Comparison of ENCODE assay signal across 31 cellular contexts in the genomic region with DNA sequence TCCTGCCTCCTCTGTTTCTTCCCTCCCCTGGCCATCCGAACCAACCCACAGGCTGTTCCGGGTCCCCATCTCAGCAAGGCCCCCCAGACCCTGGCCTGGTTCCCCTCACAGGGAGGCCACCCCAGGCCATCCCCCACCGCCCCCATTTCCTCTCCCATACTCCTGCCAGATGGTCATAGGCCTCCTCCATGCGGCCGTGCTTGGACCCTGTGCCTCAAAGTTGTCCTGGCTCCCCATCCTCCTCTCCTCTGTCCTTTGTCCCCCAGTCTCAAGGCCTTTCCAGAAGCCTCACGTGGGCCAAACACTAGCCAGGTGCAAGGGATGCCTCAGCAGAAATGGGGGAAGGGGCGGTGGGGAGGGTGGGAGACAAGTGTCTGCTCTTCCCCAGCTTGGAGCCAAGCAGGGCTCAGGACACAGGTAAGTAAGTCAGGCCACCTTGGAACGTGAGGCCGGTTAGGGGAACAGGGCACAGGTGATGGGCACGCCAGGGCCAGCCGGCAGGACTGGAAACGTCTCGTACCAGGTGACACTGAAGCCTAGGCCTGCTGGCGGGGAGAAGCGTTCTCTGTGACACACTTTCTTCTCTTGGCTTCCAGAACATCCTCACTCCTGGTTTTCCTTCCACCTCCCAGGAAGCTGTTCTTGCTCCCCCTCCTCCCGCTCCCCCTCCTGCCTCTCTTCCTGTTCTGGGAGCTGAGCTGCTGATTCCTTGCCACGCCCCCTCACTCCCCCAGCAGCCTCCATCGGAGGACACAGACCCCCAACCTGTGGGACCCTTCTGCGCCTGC. TPM values are rescaled to one million over a fixed set of nuclear protein-coding genes. Genes with fewer than 3 reads are reported as not detected.
DNase-seq lines count a peak whose midpoint lies in the region; ATAC-seq, FAIRE-seq and TF ChIP-seq lines count a peak whose summit lies in the region.
"Had no signal": no experiment of that assay in that cellular context is flagged by ENCODE, and none has a peak within 500 bp of the region (broad histone marks: within the 10 kb centered on the region; RNA-seq: fewer than 3 reads in every experiment).

No MANE protein-coding gene starts in this region.

- H4K20me1 ChIP-seq in H9 (ENCODE audit: control insufficient read depth, insufficient read depth, insufficient read length) (no peaks in the 10 kb centered on the region), H1 (replicated peaks in 1 of 2; ENCODE audit: control insufficient read depth in 1 of 2, insufficient read depth in 2 of 2, low read length in 2 of 2) (peaks cover 0 to 3% of the 10 kb centered on the region in 2 experiments)

- H3K4me1 Mint-ChIP-seq in H9 (peaks cover 35 to 41% of the 10 kb centered on the region in 2 experiments), nephron progenitor cell (peaks cover 56% of the 10 kb centered on the region)

- ATAC-seq in upper lobe of right lung (no peak), gastrocnemius medialis (no peak), GM18909 (IDR thresholded peaks at IDR 0.05; ENCODE audit: poor library complexity, unreplicated experiment) (no peak)
- ATAC-seq: lower lobe of right lung, mucosa of descending colon, right cardiac atrium, T-cell had no signal

- H2BK120ac ChIP-seq in H9 (ENCODE audit: low read depth, low read length, poor library complexity, severe bottlenecking) (no peak overlapping the region), H1 (replicated peaks; ENCODE audit: low read depth, low read length) (peak overlapping the region; percentile 73)

- peaks cover 6% of the 10 kb centered on the region for H3K27me3 Mint-ChIP-seq in H9 (ENCODE audit: low read depth)
- peaks cover 4% of the 10 kb centered on the region for H3K27me3 Mint-ChIP-seq in nephron progenitor cell (ENCODE audit: low read depth, poor library complexity)
- H3K27me3 Mint-ChIP-seq: activated naive CD8-positive, alpha-beta T cell had no signal

- H3K56ac ChIP-seq in H9 (ENCODE audit: insufficient read length, low read depth, low read length): no peak overlapping the region
- no peak overlapping the region for H3K56ac ChIP-seq in H1 (replicated peaks; ENCODE audit: insufficient read length, low read depth, low read length)

- H3K27ac ChIP-seq in H9 (ENCODE audit: insufficient read length, low read depth, low read length): no peak overlapping the region
- no peak overlapping the region for H3K27ac ChIP-seq in H1 (ENCODE audit: low read depth, low read length)
- no peak overlapping the region for H3K27ac ChIP-seq in upper lobe of right lung
- H3K27ac ChIP-seq in gastrocnemius medialis: no peak overlapping the region
- H3K27ac ChIP-seq: colonic mucosa, lower lobe of right lung, SJSA1, stomach had no signal

- H3K79me1 ChIP-seq in H9 (ENCODE audit: insufficient read depth, low read depth, low read length, poor library complexity, severe bottlenecking) (no peaks in the 10 kb centered on the region), H1 (ENCODE audit: low read depth, low read length) (no peaks in the 10 kb centered on the region)

- H4K91ac ChIP-seq in H9 (ENCODE audit: insufficient read length, low read depth, low read length) (no peak overlapping the region), H1 (replicated peaks; ENCODE audit: insufficient read length, low read length) (peak overlapping the region; percentile 98)

- H3K9me3 Mint-ChIP-seq in H9 (no peaks in the 10 kb centered on the region), nephron progenitor cell (no peaks in the 10 kb centered on the region)
- H3K9me3 Mint-ChIP-seq: activated B cell treated with CpG ODN at 0.5 μM for 24 hours; activated T-cell treated with anti-CD3 and anti-CD28 coated beads, Interleukin-2, amount 50 U/mL, for 24 hours; HFFc6; T-cell had no signal

- H4K8ac ChIP-seq in H9 (replicated peaks; ENCODE audit: insufficient read length, low read depth, low read length) (no peak overlapping the region), H1 (ENCODE audit: extremely low read depth, insufficient read depth, low read length) (peak overlapping the region; percentile 42; the same call in 1 of the 2 replicates)

- H3K4me1 ChIP-seq in H9 (ENCODE audit: insufficient read depth, low read length) (peaks cover 7% of the 10 kb centered on the region; the same call in 1 of the 2 replicates), H1 (replicated peaks in 1 of 4; ENCODE audit: control insufficient read depth in 3 of 4, insufficient read depth in 4 of 4, low read length in 3 of 4) (peaks cover 0 to 26% (median 18%) of the 10 kb centered on the region in 4 experiments; a peak in 6 of 7 replicates), upper lobe of right lung (peaks cover 3% of the 10 kb centered on the region), gastrocnemius medialis (peaks cover 0 to under 1% of the 10 kb centered on the region in 2 donors)
- H3K4me1 ChIP-seq: colonic mucosa had no signal

- POLR2A ChIA-PET in H1 (lab: Charles Lee; ENCODE audit: partially characterized antibody): interaction anchor here (0.6 to 1.1 kb wide), 2 partner anchors 49 to 115 kb away, joined by 3 read pairs; no protein-coding TSS in a partner anchor

- peak; percentile 72 for DNase-seq in H9
- DNase-seq in H1 (ENCODE audit: low read depth in 1 of 2, low spot score in 2 of 2): no peak
- peak; percentile 52 for DNase-seq in nephron progenitor cell
- peak; percentile 51 for DNase-seq in upper lobe of right lung
- DNase-seq in stimulated activated CD4-positive, alpha-beta T cell treated with anti-CD3 and anti-CD28 coated beads, Interleukin-4, amount 100 ng/mL, for 24 hours: no peak
- DNase-seq in gastrocnemius medialis: no peak
- DNase-seq: activated B cell treated with CpG ODN at 0.5 μM for 24 hours; activated effector memory CD4-positive, alpha-beta T cell treated with anti-CD3 and anti-CD28 coated beads, Interleukin-2, amount 50 U/mL, for 16 hours; activated T-cell treated with anti-CD3 and anti-CD28 coated beads, Interleukin-2, amount 50 U/mL, for 24 hours; anterior cingulate cortex; colonic mucosa; effector memory CD4-positive, alpha-beta T cell; glutamatergic neuron; HFFc6; lower lobe of right lung; mucosa of descending colon; NCI-H510A; right cardiac atrium; stimulated activated CD4-positive, alpha-beta T cell treated with anti-CD3 and anti-CD28 coated beads, Interleukin-2, amount 100 ng/mL, for 48 hours; stomach; T-cell had no signal

- intact Hi-C loops in upper lobe of right lung (cut with DNase I): no loop called here
- intact Hi-C loops in gastrocnemius medialis (cut with DNase I; ENCODE audit: low total_unique reads): no loop called here

- H2BK15ac ChIP-seq in H9 (ENCODE audit: low read depth, low read length) (no peak overlapping the region), H1 (ENCODE audit: low read length) (peak overlapping the region; percentile 88; the same call in 1 of the 2 replicates)

- peak overlapping the region in 1 of 2 experiments; percentile 57; a peak in 2 of 5 replicates for H3K4me3 Mint-ChIP-seq in H9
- H3K4me3 Mint-ChIP-seq in nephron progenitor cell: no peak overlapping the region
- H3K4me3 Mint-ChIP-seq: activated B cell treated with CpG ODN at 0.5 μM for 24 hours; activated naive CD8-positive, alpha-beta T cell; activated T-cell treated with anti-CD3 and anti-CD28 coated beads, Interleukin-2, amount 50 U/mL, for 24 hours; HFFc6; T-cell had no signal

- H3K36me3 ChIP-seq in H1 (ENCODE audit: control insufficient read depth in 2 of 4, insufficient read depth in 4 of 4, low read length in 3 of 4) (no peaks in the 10 kb centered on the region), upper lobe of right lung (no peaks in the 10 kb centered on the region), gastrocnemius medialis (no peaks in the 10 kb centered on the region)
- H3K36me3 ChIP-seq: colonic mucosa, lower lobe of right lung, SJSA1, stomach had no signal

- no peak for FAIRE-seq in H1 (lab: Jason Lieb, UNC)

- TF ChIP-seq POLR2A in H1 (IDR thresholded peaks at IDR 0.05; ENCODE audit: control extremely low read depth in 1 of 2, low read depth in 2 of 2, low read length in 2 of 2) (no peak), gastrocnemius medialis (IDR thresholded peaks at IDR 0.05) (no peak)

- H3K23me2 ChIP-seq in H9 (ENCODE audit: insufficient read length, low read depth, low read length, poor library complexity, severe bottlenecking) (no peaks in the 10 kb centered on the region), H1 (ENCODE audit: low read depth, low read length) (peaks cover 4% of the 10 kb centered on the region; the same call in 1 of the 2 replicates)

- H3K4ac ChIP-seq in H9 (ENCODE audit: low read depth, low read length): no peak overlapping the region
- H3K4ac ChIP-seq in H1 (replicated peaks; ENCODE audit: insufficient read length, low read depth, low read length): peak overlapping the region; percentile 92

- no peak overlapping the region for H2AFZ ChIP-seq in H9 (ENCODE audit: low read length)
- H2AFZ ChIP-seq in H1 (ENCODE audit: low read length): 0 out of 2 replicates have a peak overlapping the region, but pooled peaks have one; percentile 56

- WGBS in H9 (ENCODE audit: extremely low coverage, insufficient read length, low lambda C conversion rate): no CpG with 5 or more reads among the region's 19 CpGs
- 66% methylated on average over 13 of the region's 19 CpGs; no CpG with 5 or more reads in 1 of the 2 experiments for WGBS in H1 (ENCODE audit: extremely low coverage in 1 of 2, insufficient coverage in 1 of 2, insufficient read length in 1 of 2, insufficient replicate concordance in 2 of 2, low coverage in 1 of 2, low lambda C conversion rate in 2 of 2, missing lambda C conversion rate in 1 of 2), 2 experiments

- H3K18ac ChIP-seq in H9 (ENCODE audit: insufficient read length, low read depth, low read length) (no peak overlapping the region), H1 (ENCODE audit: extremely low read depth, low read length) (peak overlapping the region; percentile 97)

- H3K4me3 ChIP-seq in H1 (ENCODE audit: extremely low read depth in 1 of 4, insufficient read depth in 2 of 4, low read depth in 3 of 4, low read length in 4 of 4) (no peak overlapping the region), upper lobe of right lung (no peak overlapping the region), gastrocnemius medialis (no peak overlapping the region)
- H3K4me3 ChIP-seq: colonic mucosa, lower lobe of right lung, mucosa of descending colon, SJSA1, stomach had no signal

- CTCF ChIA-PET in H1 (lab: Charles Lee; ENCODE audit: partially characterized antibody): interaction anchor here (0.6 to 3.8 kb wide), 13 partner anchors 13 to 256 kb away, joined by 3 to 62 read pairs (median 4); no protein-coding TSS in a partner anchor

- no peak overlapping the region for H2BK12ac ChIP-seq in H9 (ENCODE audit: insufficient read length, low read depth, low read length)
- peak overlapping the region; percentile 100; the same call in 1 of the 2 replicates for H2BK12ac ChIP-seq in H1 (ENCODE audit: low read depth, low read length)

- no peak for TF ChIP-seq EP300 in H1 (IDR thresholded peaks at IDR 0.05; ENCODE audit: borderline replicate concordance in 1 of 2, low read depth in 2 of 2, low read length in 2 of 2)

- H3T11ph ChIP-seq in H9 (ENCODE audit: low read length): no peak overlapping the region

- no peak overlapping the region for H3K14ac ChIP-seq in H9 (ENCODE audit: insufficient read depth, low read length)
- no peak overlapping the region for H3K14ac ChIP-seq in H1 (ENCODE audit: insufficient read length)

- TF ChIP-seq CTCF in H9 (conservative IDR thresholded peaks at IDR 0.05) (no peak), H1 (IDR thresholded peaks at IDR 0.05; ENCODE audit: control extremely low read depth in 1 of 3, insufficient read depth in 1 of 3, low read depth in 1 of 3, low read length in 3 of 3) (no peak), nephron progenitor cell (IDR thresholded peaks at IDR 0.05) (no peak), upper lobe of right lung (IDR thresholded peaks at IDR 0.05) (no peak), gastrocnemius medialis (IDR thresholded peaks at IDR 0.05 in 4 of 5, conservative IDR thresholded peaks at IDR 0.05 in 1 of 5) (no peak)

- in situ Hi-C loops in gastrocnemius medialis (cut with MboI; ENCODE audit: low sequenced_read_pairs in 4 of 4): no loop called here

- H3K9me3 ChIP-seq in H9 (ENCODE audit: control insufficient read depth, low read depth, low read length): no peaks in the 10 kb centered on the region
- no peaks in the 10 kb centered on the region for H3K9me3 ChIP-seq in H1 (ENCODE audit: insufficient read depth in 2 of 2, low read depth in 1 of 2, low read length in 1 of 2)
- no peaks in the 10 kb centered on the region for H3K9me3 ChIP-seq in upper lobe of right lung
- H3K9me3 ChIP-seq in gastrocnemius medialis: no peaks in the 10 kb centered on the region
- H3K9me3 ChIP-seq: colonic mucosa, lower lobe of right lung, mucosa of descending colon, SJSA1, stomach had no signal

- H3K27ac Mint-ChIP-seq in H9: peak overlapping the region; percentile 25 to 93 (median 92); a peak in 3 of 7 replicates
- no peak overlapping the region for H3K27ac Mint-ChIP-seq in nephron progenitor cell
- H3K27ac Mint-ChIP-seq: activated B cell treated with CpG ODN at 0.5 μM for 24 hours; activated naive CD8-positive, alpha-beta T cell; activated T-cell treated with anti-CD3 and anti-CD28 coated beads, Interleukin-2, amount 50 U/mL, for 24 hours; HFFc6; T-cell had no signal

- H4K5ac ChIP-seq in H9 (ENCODE audit: insufficient read length, low read depth, low read length) (no peak overlapping the region), H1 (ENCODE audit: insufficient read length, low read depth, low read length) (no peak overlapping the region)

- H3K4me2 ChIP-seq in H9 (ENCODE audit: insufficient read depth, insufficient read length, low read length) (no peak overlapping the region), H1 (ENCODE audit: insufficient read depth in 1 of 2, low read depth in 2 of 2, low read length in 2 of 2) (no peak overlapping the region; a peak in 1 of 4 replicates)

- H3K27me3 ChIP-seq in H9 (ENCODE audit: insufficient read depth, low read length) (no peaks in the 10 kb centered on the region), H1 (replicated peaks in 1 of 4; ENCODE audit: control insufficient read depth in 3 of 4, extremely low read depth in 1 of 4, insufficient read depth in 3 of 4, low read length in 3 of 4) (no peaks in the 10 kb centered on the region; a peak in 3 of 7 replicates), upper lobe of right lung (no peaks in the 10 kb centered on the region), gastrocnemius medialis (no peaks in the 10 kb centered on the region)
- H3K27me3 ChIP-seq: colonic mucosa had no signal

- H3K79me2 ChIP-seq in H9 (ENCODE audit: insufficient read depth, low read length) (no peaks in the 10 kb centered on the region), H1 (ENCODE audit: control insufficient read depth in 1 of 2, insufficient read depth in 2 of 2, low read length in 2 of 2) (no peaks in the 10 kb centered on the region)

- H3K9ac ChIP-seq in H9 (ENCODE audit: extremely low read depth, insufficient read length, low read length): no peak overlapping the region
- no peak overlapping the region for H3K9ac ChIP-seq in H1 (replicated peaks in 1 of 4; ENCODE audit: extremely low read depth in 1 of 4, low read depth in 3 of 4, low read length in 3 of 4)

- no peak overlapping the region for H2AK5ac ChIP-seq in H9 (ENCODE audit: insufficient read length, low read length)
- H2AK5ac ChIP-seq in H1 (ENCODE audit: low read depth, low read length): peak overlapping the region; percentile 83; the same call in 1 of the 2 replicates

- H3K23ac ChIP-seq in H9 (ENCODE audit: insufficient read length, low read depth, low read length) (no peak overlapping the region), H1 (ENCODE audit: insufficient read length) (no peak overlapping the region)

- H2BK20ac ChIP-seq in H9 (ENCODE audit: low read depth, low read length, poor library complexity, severe bottlenecking) (no peak overlapping the region), H1 (ENCODE audit: low read length) (peak overlapping the region; percentile 100; the same call in 1 of the 2 replicates)

- H3K36me3 Mint-ChIP-seq in H9 (ENCODE audit: insufficient read depth in 1 of 3, low read depth in 3 of 3) (no peaks in the 10 kb centered on the region; a peak in 1 of 7 replicates), nephron progenitor cell (ENCODE audit: low read depth) (no peaks in the 10 kb centered on the region)
- H3K36me3 Mint-ChIP-seq: activated naive CD8-positive, alpha-beta T cell; T-cell had no signal

- H2BK5ac ChIP-seq in H9 (ENCODE audit: insufficient read length, low read length) (no peak overlapping the region), H1 (ENCODE audit: low read depth, low read length) (peak overlapping the region; percentile 97; the same call in 1 of the 2 replicates)

- TF ChIP-seq RAD21 in H1 (IDR thresholded peaks at IDR 0.05 in 1 of 2, conservative IDR thresholded peaks at IDR 0.05 in 1 of 2; ENCODE audit: low read depth in 2 of 2, low read length in 2 of 2): no peak

RNA-seq across cellular contexts. Expression of a gene that starts 3.8 kb away (rescaled TPM):
- not detected in 2 replicates for total RNA-seq in H9 (2021)
- not detected in 2 replicates for total RNA-seq in H1 (2021; fragmentation: NEBNext Ultra II Directional; extraction: Animal tissue kit (Norgen Biotek cat#: 25700))
- 0.05 TPM in 1 of 2 replicates, not detected in the other for polyA plus RNA-seq in H1 (2011; rRNA removed)
- not detected for polyA plus RNA-seq in H1 (2011; cell fraction: cytosol; rRNA removed)
- polyA plus RNA-seq in H1 (2011; cell fraction: nucleus; rRNA removed): not detected
- polyA plus RNA-seq in H1 (2012, experiment 1 of 2): not detected in 4 replicates
- polyA plus RNA-seq in H1 (2012, experiment 2 of 2): not detected
- 0.04 TPM for polyA plus RNA-seq in H1 (2013, experiment 1 of 2)
- not detected for polyA plus RNA-seq in H1 (2013, experiment 2 of 2)
- not detected in 2 replicates for polyA minus RNA-seq in H1 (2011; rRNA and poly(A)+ RNA removed)
- polyA minus RNA-seq in H1 (2011; cell fraction: cytosol; rRNA and poly(A)+ RNA removed): not detected
- not detected for polyA minus RNA-seq in H1 (2011; cell fraction: nucleus; rRNA and poly(A)+ RNA removed)
- not detected for total RNA-seq in upper lobe of right lung
- total RNA-seq in gastrocnemius medialis: not detected
- total RNA-seq: activated B cell treated with CpG ODN at 0.5 μM for 24 hours, colonic mucosa, HFFc6, kidney epithelial cell, lower lobe of right lung, right cardiac atrium, RPMI7951, SJSA1, stomach, T-cell had no signal
- polyA plus RNA-seq: AG04450, neural cell, right cardiac atrium, stomach had no signal

RNA-seq across cellular contexts. Expression of a gene that starts 31.5 kb away (rescaled TPM):
- not detected in 2 replicates for total RNA-seq in H9 (2021)
- not detected in 2 replicates for total RNA-seq in H1 (2021; fragmentation: NEBNext Ultra II Directional; extraction: Animal tissue kit (Norgen Biotek cat#: 25700))
- polyA plus RNA-seq in H1 (2011; rRNA removed): not detected in 2 replicates
- not detected for polyA plus RNA-seq in H1 (2011; cell fraction: cytosol; rRNA removed)
- polyA plus RNA-seq in H1 (2011; cell fraction: nucleus; rRNA removed): not detected
- not detected in 4 replicates for polyA plus RNA-seq in H1 (2012, experiment 1 of 2)
- polyA plus RNA-seq in H1 (2012, experiment 2 of 2): not detected
- not detected for polyA plus RNA-seq in H1 (2013, experiment 1 of 2)
- not detected for polyA plus RNA-seq in H1 (2013, experiment 2 of 2)
- polyA minus RNA-seq in H1 (2011; rRNA and poly(A)+ RNA removed): not detected in 2 replicates
- not detected for polyA minus RNA-seq in H1 (2011; cell fraction: cytosol; rRNA and poly(A)+ RNA removed)
- polyA minus RNA-seq in H1 (2011; cell fraction: nucleus; rRNA and poly(A)+ RNA removed): not detected
- not detected for total RNA-seq in upper lobe of right lung
- not detected for total RNA-seq in gastrocnemius medialis
- total RNA-seq: activated B cell treated with CpG ODN at 0.5 μM for 24 hours, colonic mucosa, epithelial cell of proximal tubule, HFFc6, HT-29, kidney epithelial cell, lower lobe of right lung, mucosa of descending colon, right cardiac atrium, RPMI7951, SJSA1, stomach, T-cell had no signal
- polyA plus RNA-seq: AG04450, neural cell, right cardiac atrium, stomach, thymus had no signal

Comparison
In these comparisons a context has a peak if more than half of its experiments do, and no peak if none do; other contexts are left out.
1. DNase-seq: peak in H9 (single experiment), nephron progenitor cell (single experiment) and upper lobe of right lung (single experiment); none in H1 (0 of 2), stimulated activated CD4-positive, alpha-beta T cell treated with anti-CD3 and anti-CD28 coated beads, Interleukin-4, amount 100 ng/mL, for 24 hours (single experiment) and gastrocnemius medialis (0 of 2).